Comparison of ENCODE assay signal across 8 cellular contexts in the genomic region with DNA sequence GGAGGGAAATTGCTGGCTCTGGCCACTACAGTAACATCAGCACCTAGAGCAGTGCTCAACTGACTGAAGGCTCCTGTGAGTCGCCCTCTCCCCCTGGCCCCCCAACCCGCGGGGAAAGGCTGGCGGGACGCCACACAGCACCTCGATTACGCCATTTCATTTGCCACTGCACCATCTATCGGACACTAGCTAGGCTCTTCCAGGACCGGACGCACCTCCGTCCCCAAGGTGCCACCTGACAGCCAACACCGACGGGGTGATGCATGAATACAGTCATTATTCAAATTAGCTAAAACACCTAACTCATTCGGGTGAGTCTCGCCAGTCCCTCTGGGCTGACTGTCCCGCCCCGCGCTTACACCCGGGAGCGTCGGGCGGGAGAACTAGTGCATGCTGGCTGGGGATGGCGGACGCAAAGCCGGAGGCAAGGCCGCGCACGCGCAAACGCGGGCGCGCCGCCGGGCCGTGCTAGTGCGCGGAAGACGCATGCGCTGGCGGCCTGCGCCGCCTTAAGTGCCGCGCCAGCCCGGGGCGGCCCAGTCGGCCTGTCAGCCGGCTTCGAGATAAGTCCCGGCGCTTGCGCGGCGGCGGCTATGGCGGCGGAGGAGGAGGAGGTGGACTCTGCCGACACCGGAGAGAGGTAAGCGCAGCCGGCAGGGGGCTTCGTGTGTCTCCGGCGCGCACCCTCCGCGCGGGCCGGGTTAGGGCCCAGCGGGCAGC. TPM values are rescaled to one million over a fixed set of nuclear protein-coding genes. Genes with fewer than 3 reads are reported as not detected.
A peak's percentile ranks its signal among the peaks of the same experiment; 100 is the strongest.
DNase-seq lines count a peak whose midpoint lies in the region; ATAC-seq and TF ChIP-seq lines count a peak whose summit lies in the region.

Gene ABHD5 (plus strand): TSS at position 539 of the 720 bp plus-strand sequence. CDS start 55 bp downstream, at position 594.

- TF ChIP-seq POLR2A in GM19099 (IDR thresholded peaks at IDR 0.05; ENCODE audit: extremely low read depth, insufficient read length, low read depth) = peak; percentile 100

- ATAC-seq in HG03432 (IDR thresholded peaks at IDR 0.05; ENCODE audit: unreplicated experiment) (peak; percentile 90), left colon (peak; percentile 83)

- H3K4me1 ChIP-seq in BE2C (no peaks in the 10 kb centered on the region), colonic mucosa (peaks cover 6% of the 10 kb centered on the region)

- H3K27ac ChIP-seq in colonic mucosa = peak within 1 kb of the TSS; percentile 98

- intact Hi-C loops in colonic mucosa (cut with DNase I) = no loop called here
- intact Hi-C loops in left colon (cut with DNase I, micrococcal nuclease) = loop anchor here in 1 of 2 donors (5.0 kb wide), 1 partner anchor 68 kb away; the partner anchor contains the start of gene ANO10

- peak within 1 kb of the TSS; percentile 84 to 95 for H3K9ac ChIP-seq in colonic mucosa (ENCODE audit: low read depth in 2 of 2, low read length in 2 of 2)

- DNase-seq in BE2C = peak; percentile 89
- DNase-seq in NCI-H524 treated with DMSO at 0.1 percent for 48 hours (lab: John Stamatoyannopoulos, UW) = peak; percentile 58
- peak; percentile 91 for DNase-seq in activated CD4-positive, alpha-beta T cell treated with anti-CD3 and anti-CD28 coated beads for 48 hours
- peak; percentile 89 for DNase-seq in colonic mucosa
- DNase-seq in left colon = peak; percentile 89 to 92
- DNase-seq in stimulated activated CD4-positive, alpha-beta T cell treated with anti-CD3 and anti-CD28 coated beads, Interleukin-1b, Interleukin-23, amount 100 ng/mL, for 48 hours = peak; percentile 88

- H3K36me3 ChIP-seq in BE2C = no peaks in the 10 kb centered on the region
- no peaks in the 10 kb centered on the region for H3K36me3 ChIP-seq in colonic mucosa

- H3K9me3 ChIP-seq in BE2C = no peaks in the 10 kb centered on the region
- no peaks in the 10 kb centered on the region for H3K9me3 ChIP-seq in colonic mucosa

- H3K4me3 ChIP-seq in BE2C (ENCODE audit: low read depth, low read length) (peak within 1 kb of the TSS; percentile 65), colonic mucosa (peak within 1 kb of the TSS; percentile 75)

- no peaks in the 10 kb centered on the region for H3K27me3 ChIP-seq in BE2C
- no peaks in the 10 kb centered on the region for H3K27me3 ChIP-seq in colonic mucosa

- peak; percentile 26; the same call in 1 of the 2 replicates for TF ChIP-seq CTCF in BE2C (IDR thresholded peaks at IDR 0.05; ENCODE audit: low read depth, low read length)
- TF ChIP-seq CTCF in colonic mucosa (IDR thresholded peaks at IDR 0.05) = no peak

RNA-seq across cellular contexts. Expression of gene ABHD5, which starts in this region (rescaled TPM):
- 18.2 TPM for polyA plus RNA-seq in BE2C (2012; ENCODE audit: insufficient read depth, insufficient read length, low read depth)
- 10 to 100 TPM; 24.0 to 25.2 TPM for total RNA-seq in colonic mucosa
- total RNA-seq in left colon = 10 to 100 TPM; 23.9 to 39.0 TPM

Comparison
In these comparisons a context has a peak if more than half of its experiments do, and no peak if none do; other contexts are left out.
1. Peak in every context shown above with its lines: DNase-seq, ATAC-seq, H3K4me3 ChIP-seq and H3K27ac ChIP-seq.